28 cellular contexts compared by ENCODE assay signal in genomic region chr1:51073456-51073855, GRCh38. TPM values are rescaled to one million over a fixed set of nuclear protein-coding genes. Genes with fewer than 3 reads are reported as not detected.
"Had no signal": no experiment of that assay in that cellular context is flagged by ENCODE, and none has a peak within 500 bp of the region (broad histone marks: within the 10 kb centered on the region; RNA-seq: fewer than 3 reads in every experiment).

No MANE protein-coding gene starts in this region.

- H3K27me3 ChIP-seq: brain microvascular endothelial cell, colonic mucosa, ovary, right lobe of liver, suprapubic skin, uterus had no signal

- H3K4me1 Mint-ChIP-seq: activated CD4-positive, alpha-beta T cell treated with anti-CD3 and anti-CD28 coated beads for 36 hours; activated naive CD8-positive, alpha-beta T cell treated with anti-CD3 and anti-CD28 coated beads, Interleukin-2, amount 10 ng/mL, durations not matched to agents 7 days and 5 days; activated T-helper 17 cell treated with anti-CD3 and anti-CD28 coated beads, Interleukin-2, amount 50 U/mL, for 72 hours; central memory CD8-positive, alpha-beta T cell; natural killer cell; stimulated activated naive CD8-positive, alpha-beta T cell treated with anti-CD3 and anti-CD28 coated beads, Interleukin-15, amount 100 ng/mL, for 72 hours; WTC11 had no signal

- ATAC-seq: activated CD4-positive, alpha-beta T cell treated with anti-CD3 and anti-CD28 coated beads for 36 hours; activated CD8-positive, alpha-beta T cell treated with anti-CD3 and anti-CD28 coated beads for 36 hours; activated T-helper 17 cell treated with anti-CD3 and anti-CD28 coated beads, Interleukin-2, amount 50 U/mL, for 72 hours; left colon; lower lobe of right lung; natural killer cell; right lobe of liver; stimulated activated naive CD8-positive, alpha-beta T cell treated with anti-CD3 and anti-CD28 coated beads, Interleukin-15, amount 100 ng/mL, for 72 hours; WTC11 had no signal

- H3K36me3 ChIP-seq: brain microvascular endothelial cell, colonic mucosa, lower lobe of right lung, ovary, right lobe of liver, suprapubic skin, transverse colon, uterus had no signal

- DNase-seq: activated CD4-positive, alpha-beta T cell treated with anti-CD3 and anti-CD28 coated beads for 36 hours; activated CD8-positive, alpha-beta T cell treated with anti-CD3 and anti-CD28 coated beads for 36 hours; activated naive CD4-positive, alpha-beta T cell; activated naive CD8-positive, alpha-beta T cell treated with anti-CD3 and anti-CD28 coated beads, Interleukin-2, amount 10 ng/mL, durations not matched to agents 7 days and 5 days; activated T-cell treated with anti-CD3 and anti-CD28 coated beads, Interleukin-2, amount 50 U/mL, for 1 hour; amygdala; brain microvascular endothelial cell; colonic mucosa; hypothalamus; islet precursor cell; left colon; lower lobe of right lung; natural killer cell; ovary; right lobe of liver; small intestine; stimulated activated CD4-positive, alpha-beta T cell treated with anti-CD3 and anti-CD28 coated beads, Interleukin-15, amount 100 ng/mL, for 24 hours; stimulated activated CD4-positive, alpha-beta T cell treated with anti-CD3 and anti-CD28 coated beads, Interleukin-2, amount 100 ng/mL, for 48 hours; stimulated activated naive CD8-positive, alpha-beta T cell treated with anti-CD3 and anti-CD28 coated beads, Interleukin-15, amount 100 ng/mL, for 72 hours; transverse colon; uterus had no signal

- H3K27ac Mint-ChIP-seq: activated CD4-positive, alpha-beta T cell treated with anti-CD3 and anti-CD28 coated beads for 36 hours; activated CD8-positive, alpha-beta T cell treated with anti-CD3 and anti-CD28 coated beads for 36 hours; activated naive CD8-positive, alpha-beta T cell treated with anti-CD3 and anti-CD28 coated beads, Interleukin-2, amount 10 ng/mL, durations not matched to agents 7 days and 5 days; activated T-helper 17 cell treated with anti-CD3 and anti-CD28 coated beads, Interleukin-2, amount 50 U/mL, for 72 hours; natural killer cell; stimulated activated naive CD8-positive, alpha-beta T cell treated with anti-CD3 and anti-CD28 coated beads, Interleukin-15, amount 100 ng/mL, for 72 hours; WTC11 had no signal

- H3K27ac ChIP-seq: brain microvascular endothelial cell, colonic mucosa, lower lobe of right lung, ovary, right lobe of liver, suprapubic skin, transverse colon, uterus had no signal

- H3K9me3 ChIP-seq: colonic mucosa, lower lobe of right lung, ovary, right lobe of liver, suprapubic skin, transverse colon, uterus had no signal

- H3K4me3 Mint-ChIP-seq: activated CD4-positive, alpha-beta T cell treated with anti-CD3 and anti-CD28 coated beads for 36 hours; activated CD8-positive, alpha-beta T cell treated with anti-CD3 and anti-CD28 coated beads for 36 hours; activated naive CD8-positive, alpha-beta T cell treated with anti-CD3 and anti-CD28 coated beads, Interleukin-2, amount 10 ng/mL, durations not matched to agents 7 days and 5 days; activated T-helper 17 cell treated with anti-CD3 and anti-CD28 coated beads, Interleukin-2, amount 50 U/mL, for 72 hours; central memory CD8-positive, alpha-beta T cell; natural killer cell; stimulated activated naive CD8-positive, alpha-beta T cell treated with anti-CD3 and anti-CD28 coated beads, Interleukin-15, amount 100 ng/mL, for 72 hours; WTC11 had no signal

- H3K4me3 ChIP-seq: colonic mucosa, lower lobe of right lung, ovary, right lobe of liver, suprapubic skin, transverse colon, uterus had no signal

- H3K4me1 ChIP-seq: colonic mucosa, lower lobe of right lung, right lobe of liver, suprapubic skin, transverse colon, uterus had no signal

- H3K36me3 Mint-ChIP-seq: activated naive CD8-positive, alpha-beta T cell treated with anti-CD3 and anti-CD28 coated beads, Interleukin-2, amount 10 ng/mL, durations not matched to agents 7 days and 5 days; natural killer cell; WTC11 had no signal

- H3K9me3 Mint-ChIP-seq: activated CD8-positive, alpha-beta T cell treated with anti-CD3 and anti-CD28 coated beads for 36 hours; activated naive CD8-positive, alpha-beta T cell treated with anti-CD3 and anti-CD28 coated beads, Interleukin-2, amount 10 ng/mL, durations not matched to agents 7 days and 5 days; activated T-helper 17 cell treated with anti-CD3 and anti-CD28 coated beads, Interleukin-2, amount 50 U/mL, for 72 hours; central memory CD8-positive, alpha-beta T cell; natural killer cell; stimulated activated naive CD8-positive, alpha-beta T cell treated with anti-CD3 and anti-CD28 coated beads, Interleukin-15, amount 100 ng/mL, for 72 hours; WTC11 had no signal

RNA-seq across cellular contexts. Expression of gene C1orf185, which starts 28.6 kb away (rescaled TPM):
- total RNA-seq: activated CD4-positive, alpha-beta T cell treated with anti-CD3 and anti-CD28 coated beads for 36 hours; activated CD8-positive, alpha-beta T cell treated with anti-CD3 and anti-CD28 coated beads for 36 hours; activated naive CD8-positive, alpha-beta T cell treated with anti-CD3 and anti-CD28 coated beads, Interleukin-2, amount 10 ng/mL, durations not matched to agents 7 days and 5 days; activated T-helper 17 cell treated with anti-CD3 and anti-CD28 coated beads, Interleukin-2, amount 50 U/mL, for 72 hours; colonic mucosa; epithelial cell of proximal tubule; frontal cortex; left colon; lower lobe of right lung; mesenteric fat pad; natural killer cell; ovary; right lobe of liver; suprapubic skin; transverse colon; uterus; WTC11 had no signal
- polyA plus RNA-seq: ovary, small intestine had no signal
